Comparison of ENCODE assay signal across 1 cellular context in the genomic region with DNA sequence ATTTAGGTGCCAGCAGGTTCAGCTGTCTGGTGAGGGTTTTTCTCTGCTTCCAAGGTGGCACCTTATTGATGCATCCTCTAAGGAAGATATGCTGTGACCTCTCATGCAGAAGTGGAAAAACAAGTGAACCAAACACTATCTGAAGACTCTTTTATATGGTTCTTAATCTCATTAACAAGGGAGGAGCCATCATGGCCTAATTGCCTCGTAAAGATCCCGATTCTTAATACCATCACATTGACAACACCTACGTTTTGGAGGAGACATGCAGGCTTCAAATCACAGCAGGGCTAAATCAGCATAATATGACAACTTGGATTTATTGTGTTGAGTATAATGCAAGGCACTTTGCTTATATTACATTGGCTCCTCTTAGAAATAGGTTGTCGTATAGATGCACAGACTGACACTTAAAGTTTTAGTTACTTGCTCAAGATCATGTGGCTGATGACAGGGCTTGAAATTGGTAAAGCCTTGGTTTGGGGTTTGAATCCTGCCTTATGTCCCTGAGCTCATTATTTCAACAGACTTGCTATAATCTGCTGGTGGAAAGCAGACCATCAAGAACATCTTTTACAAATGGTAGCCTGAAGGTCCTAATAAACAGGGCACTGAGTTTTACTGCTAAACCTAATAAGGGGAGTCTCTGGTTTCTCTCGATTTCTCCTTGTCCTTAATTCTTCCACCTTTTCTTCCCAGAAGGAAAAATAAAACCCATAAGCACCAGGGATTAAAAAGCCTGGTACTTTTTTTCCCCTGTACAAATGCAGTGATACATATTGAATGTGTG.
TF ChIP-seq lines count a peak whose summit lies in the region.

No MANE protein-coding gene starts in this region.

TF ChIP-seq in SK-N-SH, 30 proteins besides CTCF, POLR2A, EP300 and RAD21:
- TF ChIP-seq, protein P1, sequence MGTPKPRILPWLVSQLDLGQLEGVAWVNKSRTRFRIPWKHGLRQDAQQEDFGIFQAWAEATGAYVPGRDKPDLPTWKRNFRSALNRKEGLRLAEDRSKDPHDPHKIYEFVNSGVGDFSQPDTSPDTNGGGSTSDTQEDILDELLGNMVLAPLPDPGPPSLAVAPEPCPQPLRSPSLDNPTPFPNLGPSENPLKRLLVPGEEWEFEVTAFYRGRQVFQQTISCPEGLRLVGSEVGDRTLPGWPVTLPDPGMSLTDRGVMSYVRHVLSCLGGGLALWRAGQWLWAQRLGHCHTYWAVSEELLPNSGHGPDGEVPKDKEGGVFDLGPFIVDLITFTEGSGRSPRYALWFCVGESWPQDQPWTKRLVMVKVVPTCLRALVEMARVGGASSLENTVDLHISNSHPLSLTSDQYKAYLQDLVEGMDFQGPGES (IDR thresholded peaks at IDR 0.05; ENCODE audit: low read depth, low read length), result no peak
- TF ChIP-seq MEF2A (IDR thresholded peaks at IDR 0.05; ENCODE audit: borderline replicate concordance, low read depth) (no peak), CHD2 (IDR thresholded peaks at IDR 0.05; ENCODE audit: low read length, partially characterized antibody) (no peak), RCOR1 (IDR thresholded peaks at IDR 0.05; ENCODE audit: low read length) (no peak), FOXM1 (IDR thresholded peaks at IDR 0.05; ENCODE audit: low read depth) (no peak), YY1 (IDR thresholded peaks at IDR 0.05; ENCODE audit: low read depth) (no peak), NRF1 (IDR thresholded peaks at IDR 0.05; ENCODE audit: low read depth, low read length) (no peak), TAF1 (IDR thresholded peaks at IDR 0.05; ENCODE audit: borderline replicate concordance, low read depth, low read length) (no peak), ELF1 (IDR thresholded peaks at IDR 0.05) (no peak), MXI1 (IDR thresholded peaks at IDR 0.05; ENCODE audit: low read depth, low read length) (no peak), TEAD4 (IDR thresholded peaks at IDR 0.05; ENCODE audit: borderline replicate concordance, insufficient read depth) (no peak), EZH2phosphoT487 (IDR thresholded peaks at IDR 0.05; ENCODE audit: borderline replicate concordance, low read depth) (no peak)
- TF ChIP-seq, protein P2, sequence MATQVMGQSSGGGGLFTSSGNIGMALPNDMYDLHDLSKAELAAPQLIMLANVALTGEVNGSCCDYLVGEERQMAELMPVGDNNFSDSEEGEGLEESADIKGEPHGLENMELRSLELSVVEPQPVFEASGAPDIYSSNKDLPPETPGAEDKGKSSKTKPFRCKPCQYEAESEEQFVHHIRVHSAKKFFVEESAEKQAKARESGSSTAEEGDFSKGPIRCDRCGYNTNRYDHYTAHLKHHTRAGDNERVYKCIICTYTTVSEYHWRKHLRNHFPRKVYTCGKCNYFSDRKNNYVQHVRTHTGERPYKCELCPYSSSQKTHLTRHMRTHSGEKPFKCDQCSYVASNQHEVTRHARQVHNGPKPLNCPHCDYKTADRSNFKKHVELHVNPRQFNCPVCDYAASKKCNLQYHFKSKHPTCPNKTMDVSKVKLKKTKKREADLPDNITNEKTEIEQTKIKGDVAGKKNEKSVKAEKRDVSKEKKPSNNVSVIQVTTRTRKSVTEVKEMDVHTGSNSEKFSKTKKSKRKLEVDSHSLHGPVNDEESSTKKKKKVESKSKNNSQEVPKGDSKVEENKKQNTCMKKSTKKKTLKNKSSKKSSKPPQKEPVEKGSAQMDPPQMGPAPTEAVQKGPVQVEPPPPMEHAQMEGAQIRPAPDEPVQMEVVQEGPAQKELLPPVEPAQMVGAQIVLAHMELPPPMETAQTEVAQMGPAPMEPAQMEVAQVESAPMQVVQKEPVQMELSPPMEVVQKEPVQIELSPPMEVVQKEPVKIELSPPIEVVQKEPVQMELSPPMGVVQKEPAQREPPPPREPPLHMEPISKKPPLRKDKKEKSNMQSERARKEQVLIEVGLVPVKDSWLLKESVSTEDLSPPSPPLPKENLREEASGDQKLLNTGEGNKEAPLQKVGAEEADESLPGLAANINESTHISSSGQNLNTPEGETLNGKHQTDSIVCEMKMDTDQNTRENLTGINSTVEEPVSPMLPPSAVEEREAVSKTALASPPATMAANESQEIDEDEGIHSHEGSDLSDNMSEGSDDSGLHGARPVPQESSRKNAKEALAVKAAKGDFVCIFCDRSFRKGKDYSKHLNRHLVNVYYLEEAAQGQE (IDR thresholded peaks at IDR 0.05; ENCODE audit: low read depth, low read length), result no peak
- TF ChIP-seq, protein P3, sequence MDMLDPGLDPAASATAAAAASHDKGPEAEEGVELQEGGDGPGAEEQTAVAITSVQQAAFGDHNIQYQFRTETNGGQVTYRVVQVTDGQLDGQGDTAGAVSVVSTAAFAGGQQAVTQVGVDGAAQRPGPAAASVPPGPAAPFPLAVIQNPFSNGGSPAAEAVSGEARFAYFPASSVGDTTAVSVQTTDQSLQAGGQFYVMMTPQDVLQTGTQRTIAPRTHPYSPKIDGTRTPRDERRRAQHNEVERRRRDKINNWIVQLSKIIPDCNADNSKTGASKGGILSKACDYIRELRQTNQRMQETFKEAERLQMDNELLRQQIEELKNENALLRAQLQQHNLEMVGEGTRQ (IDR thresholded peaks at IDR 0.05; ENCODE audit: borderline replicate concordance, low read depth, low read length), result no peak
- TF ChIP-seq, protein P4, sequence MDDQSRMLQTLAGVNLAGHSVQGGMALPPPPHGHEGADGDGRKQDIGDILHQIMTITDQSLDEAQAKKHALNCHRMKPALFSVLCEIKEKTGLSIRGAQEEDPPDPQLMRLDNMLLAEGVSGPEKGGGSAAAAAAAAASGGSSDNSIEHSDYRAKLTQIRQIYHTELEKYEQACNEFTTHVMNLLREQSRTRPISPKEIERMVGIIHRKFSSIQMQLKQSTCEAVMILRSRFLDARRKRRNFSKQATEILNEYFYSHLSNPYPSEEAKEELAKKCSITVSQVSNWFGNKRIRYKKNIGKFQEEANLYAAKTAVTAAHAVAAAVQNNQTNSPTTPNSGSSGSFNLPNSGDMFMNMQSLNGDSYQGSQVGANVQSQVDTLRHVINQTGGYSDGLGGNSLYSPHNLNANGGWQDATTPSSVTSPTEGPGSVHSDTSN (IDR thresholded peaks at IDR 0.05), result no peak
